ENCODE assay signal across 13 cellular contexts in genomic region chr7:146772581-146772980, GRCh38.
A peak's percentile ranks its signal among the peaks of the same experiment; 100 is the strongest.
DNase-seq lines count a peak whose midpoint lies in the region; ATAC-seq and TF ChIP-seq lines count a peak whose summit lies in the region.
"Had no signal": no experiment of that assay in that cellular context is flagged by ENCODE, and none has a peak within 500 bp of the region (broad histone marks: within the 10 kb centered on the region; RNA-seq: fewer than 3 reads in every experiment).

No MANE protein-coding gene starts in this region.

- no peaks in the 10 kb centered on the region for H3K27me3 ChIP-seq in H7 (ENCODE audit: control insufficient read depth, insufficient read depth, low read length)
- no peaks in the 10 kb centered on the region for H3K27me3 ChIP-seq in OCI-LY1 (ENCODE audit: insufficient read depth, low read length)
- no peaks in the 10 kb centered on the region for H3K27me3 ChIP-seq in CD4-positive, alpha-beta T cell (ENCODE audit: control insufficient read depth, insufficient read depth, low read length)
- H3K27me3 ChIP-seq: adrenal gland had no signal

- H3K4me3 ChIP-seq in H7 (ENCODE audit: insufficient read depth, low read depth, low read length) (no peak overlapping the region), OCI-LY1 (ENCODE audit: low read depth, low read length, poor library complexity, severe bottlenecking) (no peak overlapping the region), lower leg skin (ENCODE audit: low read depth, poor library complexity, severe bottlenecking) (no peak overlapping the region)
- H3K4me3 ChIP-seq: adrenal gland had no signal

- WGBS in lower leg skin, 2 donors = 72 to 75% methylated on average over 7 of the region's 7 CpGs

- H3K9me2 ChIP-seq in OCI-LY1 (ENCODE audit: low read depth, low read length) = no peaks in the 10 kb centered on the region

- H3K9me3 Mint-ChIP-seq in endothelial cell (ENCODE audit: unreplicated experiment) = peaks cover 6% of the 10 kb centered on the region
- peaks cover 2% of the 10 kb centered on the region for H3K9me3 Mint-ChIP-seq in CD4-positive, alpha-beta T cell

- ATAC-seq in CD4-positive, alpha-beta T cell (ENCODE audit: poor library complexity) = no peak
- no peak for ATAC-seq in GM19397 (IDR thresholded peaks at IDR 0.05; ENCODE audit: unreplicated experiment)
- ATAC-seq in GM21619 (IDR thresholded peaks at IDR 0.05; ENCODE audit: unreplicated experiment) = no peak

- no peaks in the 10 kb centered on the region for H3K27me3 Mint-ChIP-seq in endothelial cell (ENCODE audit: unreplicated experiment)
- no peaks in the 10 kb centered on the region for H3K27me3 Mint-ChIP-seq in CD4-positive, alpha-beta T cell
- H3K27me3 Mint-ChIP-seq: CD8-positive, alpha-beta memory T cell had no signal

- H3K27ac Mint-ChIP-seq in endothelial cell (ENCODE audit: unreplicated experiment) = no peak overlapping the region
- no peak overlapping the region for H3K27ac Mint-ChIP-seq in CD4-positive, alpha-beta T cell

- POLR2A ChIA-PET in CD4-positive, alpha-beta T cell (lab: Charles Lee) = no interaction called here

- H3K36me3 Mint-ChIP-seq in endothelial cell (ENCODE audit: low read depth, unreplicated experiment) = peaks cover 4% of the 10 kb centered on the region
- no peaks in the 10 kb centered on the region for H3K36me3 Mint-ChIP-seq in CD4-positive, alpha-beta T cell (ENCODE audit: low read depth)
- H3K36me3 Mint-ChIP-seq: CD8-positive, alpha-beta memory T cell had no signal

- CTCF ChIA-PET in CD4-positive, alpha-beta T cell (lab: Charles Lee) = no interaction called here

- H3F3A ChIP-seq in OCI-LY1 (ENCODE audit: insufficient read depth, low read length) = no peaks in the 10 kb centered on the region

- H3K4me1 ChIP-seq in OCI-LY1 (ENCODE audit: insufficient read depth, low read length, severe bottlenecking) = peaks cover 30% of the 10 kb centered on the region
- H3K4me1 ChIP-seq: adrenal gland had no signal

- TF ChIP-seq POLR2A in lower leg skin (IDR thresholded peaks at IDR 0.05) = no peak

- H3K9me3 ChIP-seq in OCI-LY1 (ENCODE audit: low read length) = no peaks in the 10 kb centered on the region
- no peaks in the 10 kb centered on the region for H3K9me3 ChIP-seq in CD4-positive, alpha-beta T cell (ENCODE audit: control insufficient read depth, low read length)
- H3K9me3 ChIP-seq: adrenal gland had no signal

- H3K4me1 Mint-ChIP-seq in endothelial cell (ENCODE audit: unreplicated experiment) = no peaks in the 10 kb centered on the region
- H3K4me1 Mint-ChIP-seq in CD4-positive, alpha-beta T cell (ENCODE audit: low read depth) = no peaks in the 10 kb centered on the region
- H3K4me1 Mint-ChIP-seq: CD8-positive, alpha-beta memory T cell had no signal

- H3K4me3 Mint-ChIP-seq in endothelial cell (ENCODE audit: unreplicated experiment) = no peak overlapping the region
- no peak overlapping the region for H3K4me3 Mint-ChIP-seq in CD4-positive, alpha-beta T cell
- H3K4me3 Mint-ChIP-seq: CD8-positive, alpha-beta memory T cell had no signal

- H3K36me3 ChIP-seq in H7 (replicated peaks; ENCODE audit: control insufficient read depth, insufficient read depth, low read length) (no peaks in the 10 kb centered on the region), OCI-LY1 (ENCODE audit: insufficient read depth, low read length) (no peaks in the 10 kb centered on the region)
- H3K36me3 ChIP-seq: adrenal gland had no signal

- H3K9ac ChIP-seq in OCI-LY1 (ENCODE audit: low read length) = peak overlapping the region; percentile 15; the same call in 1 of the 2 replicates

- no peaks in the 10 kb centered on the region for H3K79me2 ChIP-seq in OCI-LY1 (ENCODE audit: insufficient read depth, low read length)

- no peak overlapping the region for H3K27ac ChIP-seq in C4-2B
- H3K27ac ChIP-seq in OCI-LY1 (ENCODE audit: low read depth, low read length, poor library complexity, severe bottlenecking) = peak overlapping the region; percentile 59
- H3K27ac ChIP-seq in CD4-positive, alpha-beta T cell (ENCODE audit: low read depth, low read length) = no peak overlapping the region
- H3K27ac ChIP-seq: adrenal gland, HL-60 had no signal

- no peaks in the 10 kb centered on the region for H4K20me1 ChIP-seq in OCI-LY1 (ENCODE audit: insufficient read depth, low read length)

- no peak overlapping the region; the same call in 1 of the 2 replicates for H3K4me2 ChIP-seq in OCI-LY1 (ENCODE audit: low read length)

- intact Hi-C loops in CD4-positive, alpha-beta T cell (cut with DNase I, micrococcal nuclease) = no loop called here
- intact Hi-C loops in lower leg skin (cut with DNase I; ENCODE audit: low total_unique reads) = no loop called here

- peak overlapping the region; percentile 93 for H2AFZ ChIP-seq in OCI-LY1 (ENCODE audit: low read length)

- DNase-seq in H7 (peak; percentile 53), endothelial cell (ENCODE audit: low spot score) (peak; percentile 41), lower leg skin (ENCODE audit: low spot score in 2 of 2) (no peak)
- no peak for DNase-seq in CD4-positive, alpha-beta T cell
- DNase-seq: adrenal gland; CD8-positive, alpha-beta memory T cell; cortex of kidney; NCI-H1694 treated with DMSO at 0.1 percent for 48 hours had no signal

- TF ChIP-seq CTCF in C4-2B (conservative IDR thresholded peaks at IDR 0.05) (peak; percentile 55), OCI-LY1 (IDR thresholded peaks at IDR 0.05; ENCODE audit: low read length) (peak; percentile 70), endothelial cell (IDR thresholded peaks at IDR 0.05; ENCODE audit: unreplicated experiment) (peak; percentile 34), lower leg skin (IDR thresholded peaks at IDR 0.05) (no peak)
- TF ChIP-seq CTCF in CD4-positive, alpha-beta T cell (IDR thresholded peaks at IDR 0.05) = no peak

Comparison
In these comparisons a context has a peak if more than half of its experiments do, and no peak if none do; other contexts are left out.
1. CTCF ChIP-seq: peak in C4-2B (single experiment), OCI-LY1 (single experiment) and endothelial cell (single experiment); none in CD4-positive, alpha-beta T cell (single experiment) and lower leg skin (0 of 3).
2. DNase-seq: peak in H7 (single experiment) and endothelial cell (single experiment); none in CD4-positive, alpha-beta T cell (0 of 10) and lower leg skin (0 of 2).